10 cellular contexts compared by ENCODE assay signal in the genomic region with DNA sequence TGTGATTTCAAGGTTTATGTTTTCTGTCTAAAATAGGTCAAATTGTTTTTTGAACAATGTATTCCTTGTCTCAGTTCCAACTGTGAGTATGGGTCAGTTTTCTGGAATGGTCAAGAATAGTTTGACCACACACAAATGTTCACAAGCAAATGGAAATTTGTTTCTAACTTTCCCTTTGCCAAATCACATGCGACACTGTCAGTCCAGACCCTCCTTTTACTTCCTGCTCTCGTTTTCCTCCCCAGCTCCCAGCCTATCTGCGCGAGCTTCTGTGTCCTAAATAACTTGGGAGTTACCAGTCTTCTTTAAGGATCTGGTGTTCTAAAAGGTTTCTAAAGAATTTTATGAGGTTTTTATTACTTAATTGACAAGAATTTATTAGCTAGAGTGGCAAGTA.
DNase-seq lines count a peak whose midpoint lies in the region; ATAC-seq and TF ChIP-seq lines count a peak whose summit lies in the region.
"Had no signal": no experiment of that assay in that cellular context is flagged by ENCODE, and none has a peak within 500 bp of the region (broad histone marks: within the 10 kb centered on the region; RNA-seq: fewer than 3 reads in every experiment).

No MANE protein-coding gene starts in this region.

- no peaks in the 10 kb centered on the region for H3F3A ChIP-seq in neural progenitor cell (ENCODE audit: low read depth)

- peaks cover 3% of the 10 kb centered on the region for H3K4me1 Mint-ChIP-seq in neural progenitor cell

- TF ChIP-seq POLR2A in gastrocnemius medialis (IDR thresholded peaks at IDR 0.05) (peak in 1 of 2 donors; percentile 20), GM18505 (IDR thresholded peaks at IDR 0.05; ENCODE audit: borderline replicate concordance, extremely low read depth, insufficient read depth, insufficient read length) (no peak)

- no peaks in the 10 kb centered on the region for H4K20me1 ChIP-seq in neural progenitor cell (ENCODE audit: low read depth)

- H3K36me3 ChIP-seq in right atrium auricular region: no peaks in the 10 kb centered on the region
- H3K36me3 ChIP-seq in gastrocnemius medialis: no peaks in the 10 kb centered on the region
- H3K36me3 ChIP-seq in neural progenitor cell: no peaks in the 10 kb centered on the region

- H3K79me2 ChIP-seq in neural progenitor cell (ENCODE audit: low read depth): no peaks in the 10 kb centered on the region

- peak; percentile 67 to 81 for ATAC-seq in gastrocnemius medialis
- ATAC-seq in HG03457 (IDR thresholded peaks at IDR 0.05; ENCODE audit: unreplicated experiment): no peak
- ATAC-seq in GM18505 (IDR thresholded peaks at IDR 0.05; ENCODE audit: unreplicated experiment): no peak

- no peaks in the 10 kb centered on the region for H3K9me3 ChIP-seq in right atrium auricular region
- H3K9me3 ChIP-seq in gastrocnemius medialis: no peaks in the 10 kb centered on the region
- H3K9me3 ChIP-seq in neural progenitor cell (ENCODE audit: low read depth): no peaks in the 10 kb centered on the region

- H2AFZ ChIP-seq in neural progenitor cell (replicated peaks): no peak overlapping the region

- no peak for TF ChIP-seq CTCF in right atrium auricular region (IDR thresholded peaks at IDR 0.05)
- TF ChIP-seq CTCF in gastrocnemius medialis (IDR thresholded peaks at IDR 0.05 in 4 of 5, conservative IDR thresholded peaks at IDR 0.05 in 1 of 5): no peak
- TF ChIP-seq CTCF in neural progenitor cell (IDR thresholded peaks at IDR 0.05): no peak

- peaks cover 2% of the 10 kb centered on the region for H3K9me3 Mint-ChIP-seq in neural progenitor cell

- in situ Hi-C loops in gastrocnemius medialis (cut with MboI; ENCODE audit: low sequenced_read_pairs in 4 of 4): no loop called here

- DNase-seq in ELR (ENCODE audit: low read depth): peak; percentile 25
- DNase-seq in amniotic epithelial cell (ENCODE audit: low read depth): peak; percentile 53
- DNase-seq in right atrium auricular region (ENCODE audit: low spot score): peak; percentile 75
- peak; percentile 28 to 46 for DNase-seq in gastrocnemius medialis
- no peak for DNase-seq in neural progenitor cell (ENCODE audit: low spot score)
- no peak for DNase-seq in activated CD4-positive, alpha-beta T cell treated with anti-CD3 and anti-CD28 coated beads for 48 hours
- DNase-seq: NCI-H82; stimulated activated CD4-positive, alpha-beta T cell treated with anti-CD3 and anti-CD28 coated beads, Interleukin-2, amount 100 ng/mL, for 48 hours had no signal

- H3K36me3 Mint-ChIP-seq in neural progenitor cell: no peaks in the 10 kb centered on the region

- no peak overlapping the region for H3K9ac ChIP-seq in neural progenitor cell

- H3K4me1 ChIP-seq in right atrium auricular region: peaks cover 0 to 11% of the 10 kb centered on the region in 2 donors
- no peaks in the 10 kb centered on the region for H3K4me1 ChIP-seq in gastrocnemius medialis
- no peaks in the 10 kb centered on the region for H3K4me1 ChIP-seq in neural progenitor cell

- H3K27me3 ChIP-seq in right atrium auricular region: no peaks in the 10 kb centered on the region
- H3K27me3 ChIP-seq in gastrocnemius medialis: no peaks in the 10 kb centered on the region
- no peaks in the 10 kb centered on the region for H3K27me3 ChIP-seq in neural progenitor cell

- H3K4me3 ChIP-seq in right atrium auricular region: peak overlapping the region in 1 of 2 donors; percentile 30
- peak overlapping the region; percentile 19 to 42 (median 38) for H3K4me3 ChIP-seq in gastrocnemius medialis
- no peak overlapping the region for H3K4me3 ChIP-seq in neural progenitor cell

- H3K27ac ChIP-seq in right atrium auricular region (peak overlapping the region; percentile 66 to 77), gastrocnemius medialis (peak overlapping the region; percentile 55 to 70 (median 61)), neural progenitor cell (no peak overlapping the region)

- peaks cover 3% of the 10 kb centered on the region for H3K27me3 Mint-ChIP-seq in neural progenitor cell (ENCODE audit: insufficient read depth, low read depth)

- H3K4me3 Mint-ChIP-seq in neural progenitor cell: no peak overlapping the region

- no peak overlapping the region for H3K27ac Mint-ChIP-seq in neural progenitor cell

- H3K4me2 ChIP-seq in neural progenitor cell: no peak overlapping the region

- intact Hi-C loops in gastrocnemius medialis (cut with DNase I; ENCODE audit: low total_unique reads): no loop called here

Comparison
In these comparisons a context has a peak if more than half of its experiments do, and no peak if none do; other contexts are left out.
1. DNase-seq: peak in ELR (single experiment), amniotic epithelial cell (single experiment), right atrium auricular region (single experiment) and gastrocnemius medialis (2 of 2); none in neural progenitor cell (single experiment) and activated CD4-positive, alpha-beta T cell treated with anti-CD3 and anti-CD28 coated beads for 48 hours (single experiment).
2. ATAC-seq: peak in gastrocnemius medialis (2 of 2); none in HG03457 (single experiment) and GM18505 (single experiment).